In the genomic region with DNA sequence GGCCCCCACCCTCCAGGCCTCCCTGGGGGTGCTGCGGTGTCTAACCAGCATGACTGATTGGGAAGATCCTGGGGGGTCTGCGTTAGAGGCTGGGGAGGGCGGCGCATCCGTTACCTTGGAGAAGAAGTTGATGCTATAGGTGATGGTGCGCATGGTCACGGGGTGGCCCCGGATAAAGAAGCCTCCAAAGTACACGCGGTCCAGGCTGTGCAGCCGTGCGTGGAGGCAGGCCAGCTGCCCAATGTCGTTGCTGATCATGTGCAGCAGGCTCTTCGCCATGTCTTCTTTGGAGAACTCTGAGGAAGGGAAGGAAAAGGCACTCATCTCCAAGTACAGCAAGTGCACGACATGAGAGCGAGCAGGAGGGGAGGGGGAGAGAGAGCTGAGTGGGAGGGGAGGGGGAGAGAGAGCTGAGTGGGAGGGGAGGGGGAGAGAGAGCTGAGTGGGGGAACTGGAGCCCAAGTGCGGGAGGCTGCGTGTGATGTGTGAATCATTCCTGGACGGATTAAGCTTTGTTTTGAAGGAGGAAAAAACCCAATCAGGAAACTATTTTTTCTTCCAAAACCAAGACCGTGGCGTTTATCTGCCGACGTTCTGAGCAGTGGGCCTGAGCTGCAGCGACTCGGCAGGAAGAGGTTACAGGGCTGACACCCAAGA, we compare ENCODE assay signal across 24 cellular contexts. TPM values are rescaled to one million over a fixed set of nuclear protein-coding genes. Genes with fewer than 3 reads are reported as not detected.
DNase-seq lines count a peak whose midpoint lies in the region; FAIRE-seq lines count a peak whose summit lies in the region.
"Had no signal": no experiment of that assay in that cellular context is flagged by ENCODE, and none has a peak within 500 bp of the region (broad histone marks: within the 10 kb centered on the region; RNA-seq: fewer than 3 reads in every experiment).

No MANE protein-coding gene starts in this region.

- H3K36me3 Mint-ChIP-seq in activated T-cell treated with anti-CD3 and anti-CD28 coated beads, Interleukin-2, amount 50 U/mL, for 24 hours (ENCODE audit: low read depth) = peaks cover 63% of the 10 kb centered on the region

- no peak overlapping the region for H3K4me3 Mint-ChIP-seq in activated T-cell treated with anti-CD3 and anti-CD28 coated beads, Interleukin-2, amount 50 U/mL, for 24 hours
- H3K4me3 Mint-ChIP-seq: CD4-positive, CD25-positive, alpha-beta regulatory T cell; CD8-positive, alpha-beta memory T cell had no signal

- H3K9me3 ChIP-seq in small intestine (ENCODE audit: control insufficient read depth, low read depth) = no peaks in the 10 kb centered on the region
- H3K9me3 ChIP-seq: A549, Caco-2, HAP-1 had no signal

- H3K27ac ChIP-seq in caudate nucleus (ENCODE audit: low read depth, low read length) = peak overlapping the region; percentile 78
- peak overlapping the region; percentile 46 for H3K27ac ChIP-seq in layer of hippocampus (ENCODE audit: low read depth, low read length)
- peak overlapping the region; percentile 63 for H3K27ac ChIP-seq in temporal lobe (ENCODE audit: low read depth, low read length)
- H3K27ac ChIP-seq in small intestine (ENCODE audit: low read depth in 1 of 2, low read length in 1 of 2) = no peak overlapping the region
- H3K27ac ChIP-seq: 22Rv1, A549, GM23248, HL-60 had no signal

- WGBS in small intestine, 3 donors = 91 to 92% (median 92%) methylated on average over 25 of the region's 25 CpGs

- peaks cover 19% of the 10 kb centered on the region for H3K4me1 Mint-ChIP-seq in activated T-cell treated with anti-CD3 and anti-CD28 coated beads, Interleukin-2, amount 50 U/mL, for 24 hours (ENCODE audit: low read depth)

- H3K27me3 Mint-ChIP-seq in activated T-cell treated with anti-CD3 and anti-CD28 coated beads, Interleukin-2, amount 50 U/mL, for 24 hours = no peaks in the 10 kb centered on the region
- H3K27me3 Mint-ChIP-seq: CD4-positive, CD25-positive, alpha-beta regulatory T cell; CD8-positive, alpha-beta memory T cell had no signal

- FAIRE-seq in small intestine (lab: Jason Lieb, UNC) = no peak
- FAIRE-seq: A549, D721Med, GM12892, GM18507 had no signal

- peaks cover 0 to 3% of the 10 kb centered on the region in 2 donors for H3K4me1 ChIP-seq in small intestine (ENCODE audit: control insufficient read depth in 2 of 2, insufficient read depth in 1 of 2, low read depth in 1 of 2, low read length in 1 of 2)
- H3K4me1 ChIP-seq: Caco-2, HAP-1 had no signal

- peaks cover 22 to 26% of the 10 kb centered on the region in 2 donors for H3K36me3 ChIP-seq in small intestine (ENCODE audit: control insufficient read depth in 2 of 2, insufficient read depth in 2 of 2, low read length in 2 of 2)

- DNase-seq in activated T-cell treated with anti-CD3 and anti-CD28 coated beads, Interleukin-2, amount 50 U/mL, for 24 hours = no peak
- no peak for DNase-seq in activated T-cell treated with anti-CD3 and anti-CD28 coated beads, Interleukin-2, amount 50 U/mL, for 1 hour
- DNase-seq in caudate nucleus (lab: John Stamatoyannopoulos, UW) = peak in 3 of 61 donors; percentile 9 to 18 (median 17)
- DNase-seq in EL = no peak
- DNase-seq in NCI-H2029 treated with DMSO at 0.1 percent for 48 hours (lab: John Stamatoyannopoulos, UW) = no peak
- DNase-seq in small intestine = no peak
- DNase-seq: AML-193; C1 segment of cervical spinal cord; Caco-2; CD4-positive, CD25-positive, alpha-beta regulatory T cell; CD8-positive, alpha-beta memory T cell; GDM1; GM23248 had no signal

- H3K4me3 ChIP-seq in small intestine (ENCODE audit: low read depth in 1 of 2, low read length in 2 of 2) = no peak overlapping the region
- H3K4me3 ChIP-seq: A549, GM23248, HAP-1 had no signal

- no peaks in the 10 kb centered on the region for H3K9me3 Mint-ChIP-seq in activated T-cell treated with anti-CD3 and anti-CD28 coated beads, Interleukin-2, amount 50 U/mL, for 24 hours
- H3K9me3 Mint-ChIP-seq: CD4-positive, CD25-positive, alpha-beta regulatory T cell; CD8-positive, alpha-beta memory T cell had no signal

- peak overlapping the region; percentile 29 for H3K27ac Mint-ChIP-seq in activated T-cell treated with anti-CD3 and anti-CD28 coated beads, Interleukin-2, amount 50 U/mL, for 24 hours
- H3K27ac Mint-ChIP-seq: CD4-positive, CD25-positive, alpha-beta regulatory T cell had no signal

- no peaks in the 10 kb centered on the region for H3K27me3 ChIP-seq in layer of hippocampus (ENCODE audit: control insufficient read depth, insufficient read depth, low read length)
- H3K27me3 ChIP-seq in small intestine (ENCODE audit: control insufficient read depth in 2 of 2, insufficient read depth in 2 of 2, low read length in 2 of 2) = no peaks in the 10 kb centered on the region

RNA-seq across cellular contexts. Expression of a gene that starts 7.2 kb away (rescaled TPM):
- total RNA-seq in temporal lobe = 25.3 TPM
- polyA plus RNA-seq in small intestine = 10 to 100 TPM; 14.8 to 21.7 (median 18.9) TPM

RNA-seq across cellular contexts. Expression of a gene that starts 10.9 kb away (rescaled TPM):
- total RNA-seq in temporal lobe = 13.3 TPM
- under 1 TPM in 1 of 3 donors, not detected in 2; 0.30 TPM for polyA plus RNA-seq in small intestine
- total RNA-seq: Caco-2; CD4-positive, CD25-positive, alpha-beta regulatory T cell; CD8-positive, alpha-beta memory T cell; GM23248; H4; HT1080 had no signal
- polyA plus RNA-seq: A549; CD4-positive, CD25-positive, alpha-beta regulatory T cell; CD8-positive, alpha-beta memory T cell; GM23248 had no signal

RNA-seq across cellular contexts. Expression of a gene that starts 37.0 kb away (rescaled TPM):
- 0.98 TPM for total RNA-seq in temporal lobe
- polyA plus RNA-seq in small intestine = 100 to 1,000 TPM; 164 to 398 (median 333) TPM

RNA-seq across cellular contexts. Expression of a gene that starts 43.1 kb away (rescaled TPM):
- 9.1 TPM for total RNA-seq in temporal lobe
- 1 to 10 TPM in 2 of 3 donors, under 1 TPM in 1; 0.22 to 1.1 (median 1.1) TPM for polyA plus RNA-seq in small intestine
- total RNA-seq: GM23248 had no signal
- polyA plus RNA-seq: GM23248 had no signal

Comparison
In these comparisons a context has a peak if more than half of its experiments do, and no peak if none do; other contexts are left out.
1. H3K27ac ChIP-seq: peak in caudate nucleus (single experiment), layer of hippocampus (single experiment) and temporal lobe (single experiment); none in small intestine (0 of 2).